24 cellular contexts compared by ENCODE assay signal in the genomic region with DNA sequence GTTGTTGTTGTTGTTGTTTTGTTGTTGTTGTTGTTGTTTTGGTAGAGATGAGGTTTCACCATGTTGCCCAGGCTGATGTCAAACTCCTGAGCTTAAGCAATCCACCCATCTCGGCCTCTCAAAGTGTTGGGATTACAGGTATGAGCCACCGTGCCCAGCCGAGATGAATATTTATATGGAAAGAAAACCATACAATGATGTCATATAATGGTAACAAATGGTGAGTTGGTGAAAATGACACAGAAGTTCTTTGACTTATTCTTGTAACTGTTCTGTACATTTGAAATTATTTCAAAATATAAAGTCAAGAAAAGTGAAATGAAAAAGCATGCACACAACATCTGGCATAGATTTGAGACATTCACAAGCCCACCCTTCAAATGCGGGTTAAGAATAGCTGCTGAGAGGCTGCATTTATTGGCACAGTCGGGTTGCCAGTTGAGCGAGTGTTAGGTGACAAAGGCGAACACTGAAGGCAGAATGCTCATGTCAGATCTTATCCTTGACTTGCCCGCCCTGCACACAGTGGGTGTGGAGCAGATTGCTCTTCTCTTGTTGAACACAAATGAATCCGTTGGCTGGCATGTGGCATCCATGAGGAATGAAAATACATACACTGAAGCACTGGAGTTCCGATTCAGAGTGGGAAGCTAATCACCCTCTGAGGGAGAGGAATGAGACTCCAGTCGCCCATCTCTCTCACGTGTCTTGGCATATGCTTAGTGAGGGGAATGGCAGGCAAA. TPM values are rescaled to one million over a fixed set of nuclear protein-coding genes. Genes with fewer than 3 reads are reported as not detected.
DNase-seq lines count a peak whose midpoint lies in the region; ATAC-seq, FAIRE-seq and TF ChIP-seq lines count a peak whose summit lies in the region.
"Had no signal": no experiment of that assay in that cellular context is flagged by ENCODE, and none has a peak within 500 bp of the region (broad histone marks: within the 10 kb centered on the region; RNA-seq: fewer than 3 reads in every experiment).

No MANE protein-coding gene starts in this region.

- FAIRE-seq in HepG2 (lab: Jason Lieb, UNC), result no peak
- FAIRE-seq: A204.1, D721Med, HTR-8/SVneo had no signal

- H3K4me2 ChIP-seq in HepG2 (ENCODE audit: low read depth, low read length), result no peak overlapping the region

- H3K4me3 ChIP-seq in HepG2 (replicated peaks in 1 of 3; ENCODE audit: insufficient read depth in 1 of 3, low read depth in 2 of 3, low read length in 3 of 3) (no peak overlapping the region), right lobe of liver (no peak overlapping the region)
- H3K4me3 ChIP-seq: GM23248, HAP-1, Peyer's patch, SJCRH30 had no signal

- peaks cover 0 to 26% of the 10 kb centered on the region in 2 experiments; a peak in 1 of 5 replicates for H3K27me3 ChIP-seq in HepG2 (ENCODE audit: control insufficient read depth in 1 of 2, insufficient read depth in 2 of 2, low read length in 2 of 2)
- no peaks in the 10 kb centered on the region for H3K27me3 ChIP-seq in right lobe of liver
- peaks cover 3% of the 10 kb centered on the region for H3K27me3 ChIP-seq in layer of hippocampus (ENCODE audit: control insufficient read depth, insufficient read depth, low read length)
- H3K27me3 ChIP-seq: Peyer's patch, SJCRH30 had no signal

- POLR2A ChIA-PET in HepG2 (lab: Yijun Ruan, JAX), result no interaction called here

- ATAC-seq in HepG2, result no peak
- no peak for ATAC-seq in right lobe of liver
- ATAC-seq in HG03280 (IDR thresholded peaks at IDR 0.05; ENCODE audit: unreplicated experiment), result no peak

- H3K36me3 ChIP-seq in HepG2 (replicated peaks in 1 of 2; ENCODE audit: control insufficient read depth in 1 of 2, insufficient read depth in 2 of 2, low read length in 2 of 2) (no peaks in the 10 kb centered on the region), right lobe of liver (no peaks in the 10 kb centered on the region)
- H3K36me3 ChIP-seq: BE2C, HAP-1, Peyer's patch, SJCRH30 had no signal

- CTCF ChIA-PET in HepG2 (lab: Yijun Ruan, JAX; ENCODE audit: low intra/inter-chr PET ratio, low total read pairs), result no interaction called here

- DNase-seq in HepG2 (ENCODE audit: low spot score), result no peak
- no peak for DNase-seq in right lobe of liver
- no peak for DNase-seq in NCI-H1092 (lab: John Stamatoyannopoulos, UW)
- no peak for DNase-seq in SIG-M5 (lab: John Stamatoyannopoulos, UW)
- DNase-seq: BE2C, DMS79 treated with DMSO at 0.1 percent for 48 hours, GM23248, IMR-90, NCI-H1105 treated with DMSO at 0.1 percent for 48 hours, NCI-H1694, NCI-H2081, NCI-H226, NCI-H82, Peyer's patch, SJCRH30, T-helper 1 cell had no signal

- in situ Hi-C loops in HepG2 (cut with HindIII; ENCODE audit: extremely low pct_ligation_motif_present, low pct_unique_long_range_greater_than_20kb), result no loop called here

- TF ChIP-seq POLR2A in HepG2 (IDR thresholded peaks at IDR 0.05; ENCODE audit: insufficient read depth in 1 of 2, low read depth in 2 of 2, low read length in 2 of 2) (no peak), right lobe of liver (IDR thresholded peaks at IDR 0.05) (no peak)

- no peaks in the 10 kb centered on the region for H3K4me1 ChIP-seq in HepG2 (ENCODE audit: insufficient read depth, low read length)
- no peaks in the 10 kb centered on the region for H3K4me1 ChIP-seq in right lobe of liver
- H3K4me1 ChIP-seq: BE2C, HAP-1, Peyer's patch, SJCRH30 had no signal

- H3K9me3 ChIP-seq in HepG2 (ENCODE audit: low read length) (no peaks in the 10 kb centered on the region), right lobe of liver (no peaks in the 10 kb centered on the region)
- H3K9me3 ChIP-seq: BE2C, HAP-1, Peyer's patch, SJCRH30 had no signal

- no peak overlapping the region for H3K27ac ChIP-seq in HepG2 (ENCODE audit: extremely low read length, insufficient read depth, low read length)
- no peak overlapping the region for H3K27ac ChIP-seq in right lobe of liver
- peak overlapping the region; percentile 5 for H3K27ac ChIP-seq in cingulate gyrus (ENCODE audit: low read depth, low read length)
- peak overlapping the region; percentile 38 for H3K27ac ChIP-seq in layer of hippocampus (ENCODE audit: low read depth, low read length)
- H3K27ac ChIP-seq: GM23248, Peyer's patch, SJCRH30 had no signal

- TF ChIP-seq CTCF in HepG2 (CRISPR knock-in tag; IDR thresholded peaks at IDR 0.05), result no peak
- no peak for TF ChIP-seq CTCF in right lobe of liver (IDR thresholded peaks at IDR 0.05)

- no peak for TF ChIP-seq RAD21 in HepG2 (CRISPR knock-in tag; IDR thresholded peaks at IDR 0.05)

- TF ChIP-seq EP300 in HepG2 (IDR thresholded peaks at IDR 0.05; ENCODE audit: low read depth in 2 of 2, low read length in 2 of 2), result no peak
- no peak for TF ChIP-seq EP300 in HepG2 (CRISPR knock-in tag; IDR thresholded peaks at IDR 0.05; ENCODE audit: borderline replicate concordance)

- intact Hi-C loops in HepG2 (cut with micrococcal nuclease; ENCODE audit: unreplicated experiment) (no loop called here), right lobe of liver (cut with DNase I) (loop anchor here in 1 of 2 donors (10.0 kb wide), 1 partner anchor 279 kb away; a partner anchor contains a TSS)

- no peak overlapping the region for H3K9ac ChIP-seq in HepG2 (ENCODE audit: insufficient read depth, low read depth, low read length)
- H3K9ac ChIP-seq: GM23248 had no signal

- 25% methylated on average over 12 of the region's 12 CpGs for WGBS in HepG2 (ENCODE audit: low lambda C conversion rate)
- WGBS in right lobe of liver (ENCODE audit: insufficient coverage, low coverage, low lambda C conversion rate, missing lambda C conversion rate), result 64% methylated on average over 10 of the region's 12 CpGs

- H2AFZ ChIP-seq in HepG2 (ENCODE audit: low read length), result no peak overlapping the region
- H2AFZ ChIP-seq: GM23248 had no signal

- H3K79me2 ChIP-seq in HepG2 (ENCODE audit: insufficient read depth, low read length), result no peaks in the 10 kb centered on the region

- no TSS peak for BruUV-seq in HepG2 (replicated peaks; lab: Mats Ljungman, UMichigan)

- H4K20me1 ChIP-seq in HepG2 (ENCODE audit: insufficient read depth, low read length), result no peaks in the 10 kb centered on the region

RNA-seq across cellular contexts. Expression of a gene that starts 15.8 kb away (rescaled TPM):
- 29.5 and 39.3 TPM in 2 replicates for total RNA-seq in HepG2 (2016; rRNA removed; fragmentation: Illumina TruSeq; extraction: Trizol)
- 24.2 and 26.4 TPM in 2 replicates for total RNA-seq in HepG2 (2016; cell fraction: cytosol; rRNA removed; fragmentation: Illumina TruSeq; extraction: Trizol; ENCODE audit: low read depth)
- total RNA-seq in HepG2 (2016; cell fraction: insoluble cytoplasmic fraction; rRNA removed; fragmentation: Illumina TruSeq; extraction: Trizol), result 27.5 and 32.8 TPM in 2 replicates
- 46.3 and 52.3 TPM in 2 replicates for total RNA-seq in HepG2 (2016; cell fraction: membrane; rRNA removed; fragmentation: Illumina TruSeq; extraction: Trizol)
- total RNA-seq in HepG2 (2016; cell fraction: nucleus; rRNA removed; fragmentation: Illumina TruSeq; extraction: Trizol), result 8.8 and 13.3 TPM in 2 replicates
- 26.6 and 32.2 TPM in 2 replicates for polyA plus RNA-seq in HepG2 (2011; rRNA removed)
- 13.5 and 25.5 TPM in 2 replicates for polyA plus RNA-seq in HepG2 (2011; cell fraction: cytosol; rRNA removed)
- 11.7 and 17.0 TPM in 2 replicates for polyA plus RNA-seq in HepG2 (2011; cell fraction: nucleus; rRNA removed)
- 13.3 and 15.9 TPM in 2 replicates for polyA plus RNA-seq in HepG2 (2012)
- polyA plus RNA-seq in HepG2 (2016; cell fraction: cytosol; fragmentation: Illumina TruSeq; extraction: Trizol; ENCODE audit: low read depth), result 40.7 and 47.0 TPM in 2 replicates
- 40.6 and 48.2 TPM in 2 replicates for polyA plus RNA-seq in HepG2 (2016; cell fraction: insoluble cytoplasmic fraction; fragmentation: Illumina TruSeq; extraction: Trizol; ENCODE audit: low read depth)
- polyA plus RNA-seq in HepG2 (2016; cell fraction: membrane; fragmentation: Illumina TruSeq; extraction: Trizol; ENCODE audit: low read depth), result 58.0 and 64.6 TPM in 2 replicates
- 28.6 and 29.6 TPM in 2 replicates for polyA plus RNA-seq in HepG2 (2016; cell fraction: nucleus; fragmentation: Illumina TruSeq; extraction: Trizol; ENCODE audit: insufficient read depth, low read depth)
- 27.9 and 372 TPM in 2 replicates for polyA minus RNA-seq in HepG2 (2011; rRNA and poly(A)+ RNA removed; ENCODE audit: low replicate concordance)
- polyA minus RNA-seq in HepG2 (2011; cell fraction: cytosol; rRNA and poly(A)+ RNA removed), result 21.6 and 27.8 TPM in 2 replicates
- 11.3 and 12.2 TPM in 2 replicates for polyA minus RNA-seq in HepG2 (2011; cell fraction: nucleus; rRNA and poly(A)+ RNA removed)
- 10 to 100 TPM in 3 of 6 experiments, 1 to 10 TPM in 3; 4.3 to 16.4 (median 9.1) TPM for total RNA-seq in right lobe of liver

RNA-seq across cellular contexts. Expression of a gene that starts 19.7 kb away (rescaled TPM):
- total RNA-seq in HepG2 (2016; rRNA removed; fragmentation: Illumina TruSeq; extraction: Trizol) (not detected in 2 replicates), right lobe of liver (under 1 TPM in 1 of 6 experiments, not detected in 5; 0.04 TPM)
- not detected in 2 replicates for total RNA-seq in HepG2 (2016; cell fraction: cytosol; rRNA removed; fragmentation: Illumina TruSeq; extraction: Trizol; ENCODE audit: low read depth)
- total RNA-seq in HepG2 (2016; cell fraction: insoluble cytoplasmic fraction; rRNA removed; fragmentation: Illumina TruSeq; extraction: Trizol), result not detected in 2 replicates
- not detected in 2 replicates for total RNA-seq in HepG2 (2016; cell fraction: membrane; rRNA removed; fragmentation: Illumina TruSeq; extraction: Trizol)
- total RNA-seq in HepG2 (2016; cell fraction: nucleus; rRNA removed; fragmentation: Illumina TruSeq; extraction: Trizol), result not detected in 2 replicates
- polyA plus RNA-seq in HepG2 (2011; rRNA removed), result not detected in 2 replicates
- polyA plus RNA-seq in HepG2 (2011; cell fraction: cytosol; rRNA removed), result not detected in 2 replicates
- not detected in 2 replicates for polyA plus RNA-seq in HepG2 (2011; cell fraction: nucleus; rRNA removed)
- not detected in 2 replicates for polyA plus RNA-seq in HepG2 (2012)
- polyA plus RNA-seq in HepG2 (2016; cell fraction: cytosol; fragmentation: Illumina TruSeq; extraction: Trizol; ENCODE audit: low read depth), result not detected in 2 replicates
- polyA plus RNA-seq in HepG2 (2016; cell fraction: insoluble cytoplasmic fraction; fragmentation: Illumina TruSeq; extraction: Trizol; ENCODE audit: low read depth), result not detected in 2 replicates
- not detected in 2 replicates for polyA plus RNA-seq in HepG2 (2016; cell fraction: membrane; fragmentation: Illumina TruSeq; extraction: Trizol; ENCODE audit: low read depth)
- polyA plus RNA-seq in HepG2 (2016; cell fraction: nucleus; fragmentation: Illumina TruSeq; extraction: Trizol; ENCODE audit: insufficient read depth, low read depth), result not detected in 2 replicates
- 0.05 TPM in 1 of 2 replicates, not detected in the other for polyA minus RNA-seq in HepG2 (2011; rRNA and poly(A)+ RNA removed; ENCODE audit: low replicate concordance)
- not detected in 2 replicates for polyA minus RNA-seq in HepG2 (2011; cell fraction: cytosol; rRNA and poly(A)+ RNA removed)
- polyA minus RNA-seq in HepG2 (2011; cell fraction: nucleus; rRNA and poly(A)+ RNA removed), result not detected in 2 replicates
- total RNA-seq: GM23248, IMR-90, OCI-LY7, Peyer's patch, SJCRH30 had no signal
- polyA plus RNA-seq: GM23248, IMR-90 had no signal

RNA-seq across cellular contexts. Expression of a gene that starts 37.7 kb away (rescaled TPM):
- total RNA-seq in HepG2 (2016; rRNA removed; fragmentation: Illumina TruSeq; extraction: Trizol), result 105 and 149 TPM in 2 replicates
- total RNA-seq in HepG2 (2016; cell fraction: cytosol; rRNA removed; fragmentation: Illumina TruSeq; extraction: Trizol; ENCODE audit: low read depth), result 153 and 170 TPM in 2 replicates
- 106 and 135 TPM in 2 replicates for total RNA-seq in HepG2 (2016; cell fraction: insoluble cytoplasmic fraction; rRNA removed; fragmentation: Illumina TruSeq; extraction: Trizol)
- total RNA-seq in HepG2 (2016; cell fraction: membrane; rRNA removed; fragmentation: Illumina TruSeq; extraction: Trizol), result 327 and 344 TPM in 2 replicates
- 60.8 and 85.5 TPM in 2 replicates for total RNA-seq in HepG2 (2016; cell fraction: nucleus; rRNA removed; fragmentation: Illumina TruSeq; extraction: Trizol)
- polyA plus RNA-seq in HepG2 (2011; rRNA removed), result 420 and 501 TPM in 2 replicates
- 1,012 and 1,230 TPM in 2 replicates for polyA plus RNA-seq in HepG2 (2011; cell fraction: cytosol; rRNA removed)
- 415 and 421 TPM in 2 replicates for polyA plus RNA-seq in HepG2 (2011; cell fraction: nucleus; rRNA removed)
- polyA plus RNA-seq in HepG2 (2012), result 1,382 and 1,551 TPM in 2 replicates
- 3,340 and 3,836 TPM in 2 replicates for polyA plus RNA-seq in HepG2 (2016; cell fraction: cytosol; fragmentation: Illumina TruSeq; extraction: Trizol; ENCODE audit: low read depth)
- polyA plus RNA-seq in HepG2 (2016; cell fraction: insoluble cytoplasmic fraction; fragmentation: Illumina TruSeq; extraction: Trizol; ENCODE audit: low read depth), result 1,089 and 1,394 TPM in 2 replicates
- polyA plus RNA-seq in HepG2 (2016; cell fraction: membrane; fragmentation: Illumina TruSeq; extraction: Trizol; ENCODE audit: low read depth), result 4,357 and 4,654 TPM in 2 replicates
- 818 and 840 TPM in 2 replicates for polyA plus RNA-seq in HepG2 (2016; cell fraction: nucleus; fragmentation: Illumina TruSeq; extraction: Trizol; ENCODE audit: insufficient read depth, low read depth)
- 599 and 837 TPM in 2 replicates for polyA minus RNA-seq in HepG2 (2011; rRNA and poly(A)+ RNA removed; ENCODE audit: low replicate concordance)
- polyA minus RNA-seq in HepG2 (2011; cell fraction: cytosol; rRNA and poly(A)+ RNA removed), result 814 and 829 TPM in 2 replicates
- 93.3 and 130 TPM in 2 replicates for polyA minus RNA-seq in HepG2 (2011; cell fraction: nucleus; rRNA and poly(A)+ RNA removed)
- total RNA-seq in right lobe of liver, result 100 to 1,000 TPM; 305 to 530 (median 455) TPM

RNA-seq across cellular contexts. Expression of a gene that starts 38.0 kb away (rescaled TPM):
- total RNA-seq in HepG2 (2016; rRNA removed; fragmentation: Illumina TruSeq; extraction: Trizol) (105 and 106 TPM in 2 replicates), right lobe of liver (100 to 1,000 TPM in 3 of 6 experiments, 10 to 100 TPM in 3; 69.4 to 222 (median 100) TPM)
- total RNA-seq in HepG2 (2016; cell fraction: cytosol; rRNA removed; fragmentation: Illumina TruSeq; extraction: Trizol; ENCODE audit: low read depth), result 58.0 and 83.1 TPM in 2 replicates
- total RNA-seq in HepG2 (2016; cell fraction: insoluble cytoplasmic fraction; rRNA removed; fragmentation: Illumina TruSeq; extraction: Trizol), result 111 TPM in 2 replicates
- total RNA-seq in HepG2 (2016; cell fraction: membrane; rRNA removed; fragmentation: Illumina TruSeq; extraction: Trizol), result 74.7 and 115 TPM in 2 replicates
- total RNA-seq in HepG2 (2016; cell fraction: nucleus; rRNA removed; fragmentation: Illumina TruSeq; extraction: Trizol), result 35.2 and 36.6 TPM in 2 replicates
- 76.8 and 91.2 TPM in 2 replicates for polyA plus RNA-seq in HepG2 (2011; rRNA removed)
- 54.7 and 108 TPM in 2 replicates for polyA plus RNA-seq in HepG2 (2011; cell fraction: cytosol; rRNA removed)
- 86.0 and 95.9 TPM in 2 replicates for polyA plus RNA-seq in HepG2 (2011; cell fraction: nucleus; rRNA removed)
- 45.9 and 55.5 TPM in 2 replicates for polyA plus RNA-seq in HepG2 (2012)
- 60.4 and 89.7 TPM in 2 replicates for polyA plus RNA-seq in HepG2 (2016; cell fraction: cytosol; fragmentation: Illumina TruSeq; extraction: Trizol; ENCODE audit: low read depth)
- 101 and 114 TPM in 2 replicates for polyA plus RNA-seq in HepG2 (2016; cell fraction: insoluble cytoplasmic fraction; fragmentation: Illumina TruSeq; extraction: Trizol; ENCODE audit: low read depth)
- polyA plus RNA-seq in HepG2 (2016; cell fraction: membrane; fragmentation: Illumina TruSeq; extraction: Trizol; ENCODE audit: low read depth), result 71.9 and 93.3 TPM in 2 replicates
- 63.4 and 69.6 TPM in 2 replicates for polyA plus RNA-seq in HepG2 (2016; cell fraction: nucleus; fragmentation: Illumina TruSeq; extraction: Trizol; ENCODE audit: insufficient read depth, low read depth)
- 18.3 and 57.5 TPM in 2 replicates for polyA minus RNA-seq in HepG2 (2011; rRNA and poly(A)+ RNA removed; ENCODE audit: low replicate concordance)
- 34.3 and 34.6 TPM in 2 replicates for polyA minus RNA-seq in HepG2 (2011; cell fraction: cytosol; rRNA and poly(A)+ RNA removed)
- polyA minus RNA-seq in HepG2 (2011; cell fraction: nucleus; rRNA and poly(A)+ RNA removed), result 21.0 and 25.6 TPM in 2 replicates

RNA-seq across cellular contexts. Expression of a gene that starts 39.3 kb away (rescaled TPM):
- total RNA-seq in HepG2 (2016; rRNA removed; fragmentation: Illumina TruSeq; extraction: Trizol), result not detected in 2 replicates
- total RNA-seq in HepG2 (2016; cell fraction: cytosol; rRNA removed; fragmentation: Illumina TruSeq; extraction: Trizol; ENCODE audit: low read depth), result not detected in 2 replicates
- not detected in 2 replicates for total RNA-seq in HepG2 (2016; cell fraction: insoluble cytoplasmic fraction; rRNA removed; fragmentation: Illumina TruSeq; extraction: Trizol)
- total RNA-seq in HepG2 (2016; cell fraction: membrane; rRNA removed; fragmentation: Illumina TruSeq; extraction: Trizol), result 0.25 TPM in 1 of 2 replicates, not detected in the other
- total RNA-seq in HepG2 (2016; cell fraction: nucleus; rRNA removed; fragmentation: Illumina TruSeq; extraction: Trizol), result not detected in 2 replicates
- polyA plus RNA-seq in HepG2 (2011; rRNA removed), result not detected in 2 replicates
- polyA plus RNA-seq in HepG2 (2011; cell fraction: cytosol; rRNA removed), result 0.05 and 0.08 TPM in 2 replicates
- 0.23 TPM in 1 of 2 replicates, not detected in the other for polyA plus RNA-seq in HepG2 (2011; cell fraction: nucleus; rRNA removed)
- polyA plus RNA-seq in HepG2 (2012), result 0.16 TPM in 1 of 2 replicates, not detected in the other
- not detected in 2 replicates for polyA plus RNA-seq in HepG2 (2016; cell fraction: cytosol; fragmentation: Illumina TruSeq; extraction: Trizol; ENCODE audit: low read depth)
- polyA plus RNA-seq in HepG2 (2016; cell fraction: insoluble cytoplasmic fraction; fragmentation: Illumina TruSeq; extraction: Trizol; ENCODE audit: low read depth), result not detected in 2 replicates
- not detected in 2 replicates for polyA plus RNA-seq in HepG2 (2016; cell fraction: membrane; fragmentation: Illumina TruSeq; extraction: Trizol; ENCODE audit: low read depth)
- not detected in 2 replicates for polyA plus RNA-seq in HepG2 (2016; cell fraction: nucleus; fragmentation: Illumina TruSeq; extraction: Trizol; ENCODE audit: insufficient read depth, low read depth)
- polyA minus RNA-seq in HepG2 (2011; rRNA and poly(A)+ RNA removed; ENCODE audit: low replicate concordance), result 0.14 and 1.4 TPM in 2 replicates
- 1.1 TPM in 1 of 2 replicates, not detected in the other for polyA minus RNA-seq in HepG2 (2011; cell fraction: cytosol; rRNA and poly(A)+ RNA removed)
- not detected in 2 replicates for polyA minus RNA-seq in HepG2 (2011; cell fraction: nucleus; rRNA and poly(A)+ RNA removed)
- 10 to 100 TPM; 10.8 to 19.7 (median 14.8) TPM for total RNA-seq in right lobe of liver
- total RNA-seq: IMR-90 had no signal
- polyA plus RNA-seq: GM23248, IMR-90 had no signal

Comparison
In these comparisons a context has a peak if more than half of its experiments do, and no peak if none do; other contexts are left out.
1. H3K27ac ChIP-seq: peak in cingulate gyrus (single experiment) and layer of hippocampus (single experiment); none in HepG2 (single experiment) and right lobe of liver (0 of 3).